35 cellular contexts compared by ENCODE assay signal in genomic region chr6:20891161-20891560, GRCh38.
DNase-seq lines count a peak whose midpoint lies in the region; ATAC-seq and TF ChIP-seq lines count a peak whose summit lies in the region.
"Had no signal": no experiment of that assay in that cellular context is flagged by ENCODE, and none has a peak within 500 bp of the region (broad histone marks: within the 10 kb centered on the region; RNA-seq: fewer than 3 reads in every experiment).

No MANE protein-coding gene starts in this region.

- peaks cover 2% of the 10 kb centered on the region for H3K9me3 ChIP-seq in mammary epithelial cell (replicated peaks; ENCODE audit: insufficient read depth, low read length)
- no peaks in the 10 kb centered on the region for H3K9me3 ChIP-seq in breast epithelium
- H3K9me3 ChIP-seq: body of pancreas, psoas muscle, thyroid gland, uterus had no signal

- POLR2A ChIA-PET in WTC11 (lab: Charles Lee) = interaction anchor here (0.5 kb wide), 1 partner anchor 703 kb away, joined by 3 read pairs; the partner anchor contains the start of gene SOX4

- no peaks in the 10 kb centered on the region for H3K27me3 ChIP-seq in mammary epithelial cell (ENCODE audit: insufficient read depth, low read length)
- H3K27me3 ChIP-seq in breast epithelium = no peaks in the 10 kb centered on the region
- H3K27me3 ChIP-seq: body of pancreas, heart right ventricle, thyroid gland, uterus had no signal

- H3K4me1 ChIP-seq in mammary epithelial cell (ENCODE audit: insufficient read depth, low read length) (no peaks in the 10 kb centered on the region), breast epithelium (no peaks in the 10 kb centered on the region)
- H3K4me1 ChIP-seq: body of pancreas, heart right ventricle, psoas muscle, thyroid gland, uterus had no signal

- intact Hi-C loops in mammary epithelial cell (cut with micrococcal nuclease) (no loop called here), breast epithelium (cut with DNase I; ENCODE audit: low total_unique reads) (no loop called here)

- H3K36me3 ChIP-seq in mammary epithelial cell (ENCODE audit: insufficient read depth, low read length) (no peaks in the 10 kb centered on the region), breast epithelium (no peaks in the 10 kb centered on the region)
- H3K36me3 ChIP-seq: heart right ventricle, thyroid gland, uterus had no signal

- 75% methylated on average over 5 of the region's 6 CpGs for WGBS in mammary epithelial cell (ENCODE audit: low coverage, missing lambda C conversion rate)

- no peaks in the 10 kb centered on the region for H3K27me3 Mint-ChIP-seq in WTC11 (ENCODE audit: low read depth)
- H3K27me3 Mint-ChIP-seq: activated CD8-positive, alpha-beta T cell treated with anti-CD3 and anti-CD28 coated beads for 36 hours; activated naive CD4-positive, alpha-beta T cell treated with anti-CD3 and anti-CD28 coated beads, Interleukin-2, amount 10 ng/mL, durations not matched to agents 7 days and 5 days; CD4-positive, CD25-positive, alpha-beta regulatory T cell had no signal

- H3K4me3 Mint-ChIP-seq in WTC11 = no peak overlapping the region
- H3K4me3 Mint-ChIP-seq: activated CD8-positive, alpha-beta T cell treated with anti-CD3 and anti-CD28 coated beads for 36 hours; activated naive CD4-positive, alpha-beta T cell treated with anti-CD3 and anti-CD28 coated beads, Interleukin-2, amount 10 ng/mL, durations not matched to agents 7 days and 5 days; CD4-positive, CD25-positive, alpha-beta regulatory T cell; natural killer cell; T-helper 1 cell treated with Interleukin-12 subunit alpha and Interleukin-12 subunit beta and Interleukin-4 antibody, amounts not matched to agents 30 μg/mL and 1 μg/mL, for 36 hours had no signal

- H3K79me2 ChIP-seq in mammary epithelial cell (ENCODE audit: insufficient read depth, low read length) = no peaks in the 10 kb centered on the region

- H3K27ac ChIP-seq in mammary epithelial cell (ENCODE audit: insufficient read depth, low read depth, low read length) (no peak overlapping the region), breast epithelium (no peak overlapping the region)
- H3K27ac ChIP-seq: body of pancreas, heart right ventricle, HL-60, KMS-11, psoas muscle, thyroid gland, uterus had no signal

- TF ChIP-seq CTCF in mammary epithelial cell (conservative IDR thresholded peaks at IDR 0.05 in 1 of 2, IDR thresholded peaks at IDR 0.05 in 1 of 2; ENCODE audit: extremely low read depth in 1 of 2, insufficient read depth in 1 of 2, low read depth in 1 of 2, low read length in 2 of 2) (no peak), breast epithelium (IDR thresholded peaks at IDR 0.05) (no peak), WTC11 (IDR thresholded peaks at IDR 0.05) (no peak)

- DNase-seq in mammary epithelial cell (peak; percentile 33), breast epithelium (ENCODE audit: low spot score in 2 of 2) (no peak), NCI-H2171 treated with DMSO at 0.1 percent for 48 hours (lab: John Stamatoyannopoulos, UW) (peak; percentile 74), WTC11 (ENCODE audit: low spot score) (no peak)
- no peak for DNase-seq in stimulated activated CD4-positive, alpha-beta T cell treated with anti-CD3 and anti-CD28 coated beads, Interleukin-1b, Interleukin-23, amount 100 ng/mL, for 48 hours
- no peak for DNase-seq in stimulated activated CD4-positive, alpha-beta T cell treated with anti-CD3 and anti-CD28 coated beads, Interleukin-15, amount 100 ng/mL, for 24 hours
- DNase-seq: activated CD4-positive, alpha-beta T cell treated with anti-CD3 and anti-CD28 coated beads for 1 hour; activated CD8-positive, alpha-beta memory T cell treated with anti-CD3 and anti-CD28 coated beads, Interleukin-2, amount 50 U/mL, for 48 hours; activated CD8-positive, alpha-beta T cell treated with anti-CD3 and anti-CD28 coated beads for 36 hours; activated naive CD4-positive, alpha-beta T cell treated with anti-CD3 and anti-CD28 coated beads, Interleukin-2, amount 10 ng/mL, durations not matched to agents 7 days and 5 days; AML-193; body of pancreas; Calu3; CD4-positive, CD25-positive, alpha-beta regulatory T cell; H7; heart right ventricle; mucosa of descending colon; natural killer cell; NCI-H187; NCI-H226; occipital lobe; PC-3; psoas muscle; Right ventricle myocardium superior; stimulated activated CD4-positive, alpha-beta T cell treated with anti-CD3 and anti-CD28 coated beads, Interleukin-4, amount 100 ng/mL, for 1 hour; thyroid gland; uterus had no signal

- no peak overlapping the region for H2AFZ ChIP-seq in mammary epithelial cell (ENCODE audit: low read depth, low read length)

- ATAC-seq in WTC11 (peak; percentile 38; the same call in 1 of the 2 replicates), GM21737 (IDR thresholded peaks at IDR 0.05; ENCODE audit: unreplicated experiment) (no peak), GM18861 (IDR thresholded peaks at IDR 0.05; ENCODE audit: unreplicated experiment) (no peak)
- ATAC-seq: activated CD8-positive, alpha-beta T cell treated with anti-CD3 and anti-CD28 coated beads for 36 hours; body of pancreas; heart right ventricle; mucosa of descending colon; natural killer cell; PC-3; psoas muscle; sciatic nerve; SK-N-SH treated with all-trans-retinoic acid at 6 μM for 48 hours had no signal

- H3K36me3 Mint-ChIP-seq in WTC11 = peaks cover 22% of the 10 kb centered on the region
- H3K36me3 Mint-ChIP-seq: natural killer cell had no signal

- H3K9me3 Mint-ChIP-seq in WTC11 = peaks cover 24% of the 10 kb centered on the region

- CTCF ChIA-PET in mammary epithelial cell (lab: Charles Lee; ENCODE audit: low non-redundant PET) = no interaction called here
- CTCF ChIA-PET in WTC11 (lab: Charles Lee) = no interaction called here

- no peak overlapping the region for H3K9ac ChIP-seq in mammary epithelial cell (ENCODE audit: insufficient read depth, low read length)
- H3K9ac ChIP-seq: KMS-11 had no signal

- in situ Hi-C loops in mammary epithelial cell (cut with MboI; ENCODE audit: low sequenced_read_pairs in 2 of 2) = no loop called here

- peaks cover 14% of the 10 kb centered on the region for H3K4me1 Mint-ChIP-seq in WTC11
- H3K4me1 Mint-ChIP-seq: activated naive CD4-positive, alpha-beta T cell treated with anti-CD3 and anti-CD28 coated beads, Interleukin-2, amount 10 ng/mL, durations not matched to agents 7 days and 5 days had no signal

- no TSS peak for BruUV-seq in mammary epithelial cell (replicated peaks; lab: Mats Ljungman, UMichigan)

- H3K4me3 ChIP-seq in mammary epithelial cell (replicated peaks in 1 of 3; ENCODE audit: insufficient read depth in 1 of 3, low read depth in 2 of 3, low read length in 3 of 3) (no peak overlapping the region), breast epithelium (no peak overlapping the region)
- H3K4me3 ChIP-seq: body of pancreas, heart right ventricle, lung, mucosa of descending colon, psoas muscle, thyroid gland, uterus had no signal

- dilution Hi-C loops in mammary epithelial cell (cut with HindIII; ENCODE audit: low sequenced_read_pairs) = no loop called here

- peak overlapping the region; percentile 71 for H3K27ac Mint-ChIP-seq in WTC11
- H3K27ac Mint-ChIP-seq: activated CD8-positive, alpha-beta T cell treated with anti-CD3 and anti-CD28 coated beads for 36 hours; activated naive CD4-positive, alpha-beta T cell treated with anti-CD3 and anti-CD28 coated beads, Interleukin-2, amount 10 ng/mL, durations not matched to agents 7 days and 5 days; CD4-positive, CD25-positive, alpha-beta regulatory T cell; natural killer cell; T-helper 1 cell treated with Interleukin-12 subunit alpha and Interleukin-12 subunit beta and Interleukin-4 antibody, amounts not matched to agents 30 μg/mL and 1 μg/mL, for 36 hours had no signal

- H3K4me2 ChIP-seq in mammary epithelial cell (ENCODE audit: insufficient read depth, low read depth, low read length) = no peak overlapping the region
- H3K4me2 ChIP-seq: KMS-11 had no signal

- no peaks in the 10 kb centered on the region for H4K20me1 ChIP-seq in mammary epithelial cell (ENCODE audit: insufficient read depth, low read length)

- no peak for TF ChIP-seq POLR2A in breast epithelium (IDR thresholded peaks at IDR 0.05)

TF ChIP-seq in WTC11, 78 proteins besides CTCF, POLR2A, EP300 and RAD21 (continues in another document):
- TF ChIP-seq SP1 (CRISPR knock-in tag; conservative IDR thresholded peaks at IDR 0.05) (no peak), NR1H2 (CRISPR knock-in tag; IDR thresholded peaks at IDR 0.05) (no peak), ZNF532 (CRISPR knock-in tag; IDR thresholded peaks at IDR 0.05; ENCODE audit: borderline replicate concordance) (no peak)

Comparison
In these comparisons a context has a peak if more than half of its experiments do, and no peak if none do; other contexts are left out.
1. DNase-seq: peak in mammary epithelial cell (single experiment) and NCI-H2171 treated with DMSO at 0.1 percent for 48 hours (single experiment); none in breast epithelium (0 of 2), WTC11 (single experiment), stimulated activated CD4-positive, alpha-beta T cell treated with anti-CD3 and anti-CD28 coated beads, Interleukin-1b, Interleukin-23, amount 100 ng/mL, for 48 hours (single experiment) and stimulated activated CD4-positive, alpha-beta T cell treated with anti-CD3 and anti-CD28 coated beads, Interleukin-15, amount 100 ng/mL, for 24 hours (single experiment).